9 cellular contexts compared by ENCODE assay signal in the genomic region with DNA sequence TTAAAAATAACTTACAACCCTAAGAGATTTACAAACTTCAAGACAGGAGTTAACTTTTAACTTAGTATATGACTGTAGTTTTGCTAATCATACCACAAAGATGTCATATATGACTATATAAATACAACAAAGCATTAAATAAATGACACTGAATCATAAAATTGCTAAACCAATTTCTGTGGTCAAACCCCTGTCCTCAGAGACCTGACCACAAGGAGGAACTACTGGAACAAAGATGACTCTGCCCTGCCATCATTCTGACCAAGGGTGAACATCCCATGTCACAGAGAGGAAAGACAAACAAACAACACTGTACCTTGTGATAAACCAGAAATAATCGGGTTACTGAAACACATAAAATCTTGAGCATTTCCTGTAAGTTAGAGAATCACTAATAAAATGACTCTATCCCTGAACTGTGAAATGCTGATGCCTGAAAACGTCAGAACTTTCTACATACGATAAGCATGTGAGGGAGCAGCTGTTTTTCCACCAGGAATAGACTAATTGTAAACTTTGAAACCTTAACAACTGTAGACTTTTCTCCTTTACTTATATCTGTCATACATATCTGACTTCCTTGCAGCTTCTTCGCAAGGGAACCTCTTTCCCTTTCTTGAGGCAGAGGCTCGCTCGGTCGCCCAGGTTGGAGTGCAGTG. TPM values are rescaled to one million over a fixed set of nuclear protein-coding genes. Genes with fewer than 3 reads are reported as not detected.
DNase-seq lines count a peak whose midpoint lies in the region; ATAC-seq, FAIRE-seq and TF ChIP-seq lines count a peak whose summit lies in the region.
"Had no signal": no experiment of that assay in that cellular context is flagged by ENCODE, and none has a peak within 500 bp of the region (broad histone marks: within the 10 kb centered on the region; RNA-seq: fewer than 3 reads in every experiment).

No MANE protein-coding gene starts in this region.

- peak overlapping the region; percentile 66 for H3K27ac Mint-ChIP-seq in activated CD8-positive, alpha-beta memory T cell treated with anti-CD3 and anti-CD28 coated beads, Interleukin-2, amount 10 ng/mL, durations not matched to agents 7 days and 5 days
- H3K27ac Mint-ChIP-seq in neural progenitor cell: no peak overlapping the region

- peak; percentile 44 for TF ChIP-seq CTCF in HepG2 (CRISPR knock-in tag; IDR thresholded peaks at IDR 0.05)
- TF ChIP-seq CTCF in neural progenitor cell (IDR thresholded peaks at IDR 0.05): no peak

- peaks cover 14% of the 10 kb centered on the region for H3K4me1 Mint-ChIP-seq in activated CD8-positive, alpha-beta memory T cell treated with anti-CD3 and anti-CD28 coated beads, Interleukin-2, amount 10 ng/mL, durations not matched to agents 7 days and 5 days
- H3K4me1 Mint-ChIP-seq in neural progenitor cell: no peaks in the 10 kb centered on the region

- no peaks in the 10 kb centered on the region for H3K79me2 ChIP-seq in HepG2 (ENCODE audit: insufficient read depth, low read length)
- no peaks in the 10 kb centered on the region for H3K79me2 ChIP-seq in neural progenitor cell (ENCODE audit: low read depth)

- no peaks in the 10 kb centered on the region for H3K27me3 Mint-ChIP-seq in activated CD8-positive, alpha-beta memory T cell treated with anti-CD3 and anti-CD28 coated beads, Interleukin-2, amount 10 ng/mL, durations not matched to agents 7 days and 5 days
- no peaks in the 10 kb centered on the region for H3K27me3 Mint-ChIP-seq in neural progenitor cell (ENCODE audit: insufficient read depth, low read depth)

- H3K36me3 ChIP-seq in HepG2 (replicated peaks in 1 of 2; ENCODE audit: control insufficient read depth in 1 of 2, insufficient read depth in 2 of 2, low read length in 2 of 2) (peaks cover 31 to 80% of the 10 kb centered on the region in 2 experiments), neural progenitor cell (peaks cover 4% of the 10 kb centered on the region)

- H3K36me3 Mint-ChIP-seq in activated CD8-positive, alpha-beta memory T cell treated with anti-CD3 and anti-CD28 coated beads, Interleukin-2, amount 10 ng/mL, durations not matched to agents 7 days and 5 days: peaks cover 37% of the 10 kb centered on the region
- peaks cover 19% of the 10 kb centered on the region for H3K36me3 Mint-ChIP-seq in neural progenitor cell

- in situ Hi-C loops in SK-MEL-5 (cut with HindIII; ENCODE audit: low pct_unique_long_range_greater_than_20kb, low sequenced_read_pairs) (no loop called here), HepG2 (cut with HindIII; ENCODE audit: extremely low pct_ligation_motif_present, low pct_unique_long_range_greater_than_20kb) (no loop called here)

- POLR2A ChIA-PET in HepG2 (lab: Yijun Ruan, JAX): no interaction called here

- H3K4me3 ChIP-seq in HepG2 (replicated peaks in 1 of 3; ENCODE audit: insufficient read depth in 1 of 3, low read depth in 2 of 3, low read length in 3 of 3) (no peak overlapping the region), neural progenitor cell (no peak overlapping the region)

- intact Hi-C loops in HepG2 (cut with micrococcal nuclease; ENCODE audit: unreplicated experiment): loop anchor here (1.0 kb wide), 1 partner anchor 174 kb away; no protein-coding TSS in a partner anchor

- peak; percentile 67 for DNase-seq in activated CD8-positive, alpha-beta memory T cell treated with anti-CD3 and anti-CD28 coated beads, Interleukin-2, amount 10 ng/mL, durations not matched to agents 7 days and 5 days
- DNase-seq in activated CD8-positive, alpha-beta memory T cell treated with anti-CD3 and anti-CD28 coated beads, Interleukin-2, amount 50 U/mL, for 48 hours: no peak
- DNase-seq in SK-MEL-5 (ENCODE audit: low read depth, low spot score) (peak; percentile 45), HepG2 (ENCODE audit: low spot score) (no peak), neural progenitor cell (ENCODE audit: low spot score) (no peak), NCI-H1048 (lab: John Stamatoyannopoulos, UW) (no peak), NCI-H146 (lab: John Stamatoyannopoulos, UW) (no peak)
- DNase-seq: DND-41 had no signal

- BruUV-seq in HepG2 (replicated peaks; lab: Mats Ljungman, UMichigan): no TSS peak

- no peak overlapping the region for H3K4me3 Mint-ChIP-seq in activated CD8-positive, alpha-beta memory T cell treated with anti-CD3 and anti-CD28 coated beads, Interleukin-2, amount 10 ng/mL, durations not matched to agents 7 days and 5 days
- no peak overlapping the region for H3K4me3 Mint-ChIP-seq in neural progenitor cell

- no peaks in the 10 kb centered on the region for H3K4me1 ChIP-seq in HepG2 (ENCODE audit: insufficient read depth, low read length)
- no peaks in the 10 kb centered on the region for H3K4me1 ChIP-seq in neural progenitor cell

- H3K4me2 ChIP-seq in HepG2 (ENCODE audit: low read depth, low read length) (no peak overlapping the region), neural progenitor cell (no peak overlapping the region)

- peaks cover 3% of the 10 kb centered on the region for H3F3A ChIP-seq in neural progenitor cell (ENCODE audit: low read depth)

- H3K9ac ChIP-seq in HepG2 (ENCODE audit: insufficient read depth, low read depth, low read length) (no peak overlapping the region), neural progenitor cell (no peak overlapping the region)

- H2AFZ ChIP-seq in HepG2 (ENCODE audit: low read length) (no peak overlapping the region), neural progenitor cell (replicated peaks) (no peak overlapping the region)

- CTCF ChIA-PET in activated CD8-positive, alpha-beta memory T cell treated with anti-CD3 and anti-CD28 coated beads, Interleukin-2, amount 10 ng/mL, durations not matched to agents 7 days and 5 days (lab: Charles Lee): no interaction called here
- CTCF ChIA-PET in HepG2 (lab: Yijun Ruan, JAX; ENCODE audit: low intra/inter-chr PET ratio, low total read pairs): no interaction called here

- H3K27ac ChIP-seq in HepG2 (ENCODE audit: extremely low read length, insufficient read depth, low read length): no peak overlapping the region
- H3K27ac ChIP-seq in neural progenitor cell: no peak overlapping the region

- TF ChIP-seq EP300 in HepG2 (IDR thresholded peaks at IDR 0.05; ENCODE audit: low read depth in 2 of 2, low read length in 2 of 2) (no peak), HepG2 (CRISPR knock-in tag; IDR thresholded peaks at IDR 0.05; ENCODE audit: borderline replicate concordance) (no peak)

- TF ChIP-seq POLR2A in HepG2 (IDR thresholded peaks at IDR 0.05; ENCODE audit: insufficient read depth in 1 of 2, low read depth in 2 of 2, low read length in 2 of 2): no peak

- H3K9me3 ChIP-seq in HepG2 (ENCODE audit: low read length): no peaks in the 10 kb centered on the region
- no peaks in the 10 kb centered on the region for H3K9me3 ChIP-seq in neural progenitor cell (ENCODE audit: low read depth)

- H4K20me1 ChIP-seq in HepG2 (ENCODE audit: insufficient read depth, low read length) (no peaks in the 10 kb centered on the region), neural progenitor cell (ENCODE audit: low read depth) (peaks cover 2% of the 10 kb centered on the region)

- peak; percentile 85 for ATAC-seq in activated CD8-positive, alpha-beta memory T cell treated with anti-CD3 and anti-CD28 coated beads, Interleukin-2, amount 10 ng/mL, durations not matched to agents 7 days and 5 days
- ATAC-seq in HG02870 (IDR thresholded peaks at IDR 0.05; ENCODE audit: unreplicated experiment) (peak; percentile 89), HepG2 (peak; percentile 73)

- 87% methylated on average over 7 of the region's 7 CpGs for WGBS in HepG2 (ENCODE audit: low lambda C conversion rate)

- no peaks in the 10 kb centered on the region for H3K27me3 ChIP-seq in HepG2 (ENCODE audit: control insufficient read depth in 1 of 2, insufficient read depth in 2 of 2, low read length in 2 of 2)
- no peaks in the 10 kb centered on the region for H3K27me3 ChIP-seq in neural progenitor cell

- TF ChIP-seq RAD21 in HepG2 (CRISPR knock-in tag; IDR thresholded peaks at IDR 0.05): no peak

- FAIRE-seq in HepG2 (lab: Jason Lieb, UNC): no peak

- H3K9me3 Mint-ChIP-seq in activated CD8-positive, alpha-beta memory T cell treated with anti-CD3 and anti-CD28 coated beads, Interleukin-2, amount 10 ng/mL, durations not matched to agents 7 days and 5 days (ENCODE audit: low read depth): no peaks in the 10 kb centered on the region
- H3K9me3 Mint-ChIP-seq in neural progenitor cell: no peaks in the 10 kb centered on the region

TF ChIP-seq in HepG2, 621 proteins besides CTCF, POLR2A, EP300 and RAD21 (continues in another document):
- TF ChIP-seq ZNF24 (IDR thresholded peaks at IDR 0.05) (no peak), ZBTB7B (CRISPR knock-in tag; IDR thresholded peaks at IDR 0.05) (no peak), FOXK1 (CRISPR knock-in tag; IDR thresholded peaks at IDR 0.05; ENCODE audit: borderline replicate concordance, low read depth) (no peak)

RNA-seq across cellular contexts. Expression of a gene that starts 47.9 kb away (rescaled TPM):
- 10 to 100 TPM; 59.0 to 74.6 TPM for total RNA-seq in activated CD8-positive, alpha-beta memory T cell treated with anti-CD3 and anti-CD28 coated beads, Interleukin-2, amount 10 ng/mL, durations not matched to agents 7 days and 5 days
- total RNA-seq in SK-MEL-5 (2014; rRNA removed; shearing (Covaris generic)): 15.4 and 34.1 TPM in 2 replicates
- 30.3 and 36.0 TPM in 2 replicates for polyA plus RNA-seq in SK-MEL-5 (2015; cell fraction: cytosol; rRNA removed)
- polyA plus RNA-seq in SK-MEL-5 (2015; cell fraction: nucleus; rRNA removed): 174 and 287 TPM in 2 replicates
- total RNA-seq in HepG2 (2016; rRNA removed; fragmentation: Illumina TruSeq; extraction: Trizol) (59.6 and 65.2 TPM in 2 replicates), neural progenitor cell (ENCODE audit: low replicate concordance) (38.4 and 64.0 TPM in 2 replicates)
- 39.7 and 43.0 TPM in 2 replicates for total RNA-seq in HepG2 (2016; cell fraction: cytosol; rRNA removed; fragmentation: Illumina TruSeq; extraction: Trizol; ENCODE audit: low read depth)
- total RNA-seq in HepG2 (2016; cell fraction: insoluble cytoplasmic fraction; rRNA removed; fragmentation: Illumina TruSeq; extraction: Trizol): 53.3 and 75.1 TPM in 2 replicates
- total RNA-seq in HepG2 (2016; cell fraction: membrane; rRNA removed; fragmentation: Illumina TruSeq; extraction: Trizol): 30.0 and 33.1 TPM in 2 replicates
- total RNA-seq in HepG2 (2016; cell fraction: nucleus; rRNA removed; fragmentation: Illumina TruSeq; extraction: Trizol): 99.3 and 116 TPM in 2 replicates
- polyA plus RNA-seq in HepG2 (2011; rRNA removed): 305 and 306 TPM in 2 replicates
- 138 and 145 TPM in 2 replicates for polyA plus RNA-seq in HepG2 (2011; cell fraction: cytosol; rRNA removed)
- polyA plus RNA-seq in HepG2 (2011; cell fraction: nucleus; rRNA removed): 679 and 865 TPM in 2 replicates
- polyA plus RNA-seq in HepG2 (2012): 137 and 153 TPM in 2 replicates
- polyA plus RNA-seq in HepG2 (2016; cell fraction: cytosol; fragmentation: Illumina TruSeq; extraction: Trizol; ENCODE audit: low read depth): 19.6 and 23.0 TPM in 2 replicates
- 81.5 and 84.5 TPM in 2 replicates for polyA plus RNA-seq in HepG2 (2016; cell fraction: insoluble cytoplasmic fraction; fragmentation: Illumina TruSeq; extraction: Trizol; ENCODE audit: low read depth)
- polyA plus RNA-seq in HepG2 (2016; cell fraction: membrane; fragmentation: Illumina TruSeq; extraction: Trizol; ENCODE audit: low read depth): 29.2 and 35.3 TPM in 2 replicates
- polyA plus RNA-seq in HepG2 (2016; cell fraction: nucleus; fragmentation: Illumina TruSeq; extraction: Trizol; ENCODE audit: insufficient read depth, low read depth): 510 and 518 TPM in 2 replicates
- polyA minus RNA-seq in HepG2 (2011; rRNA and poly(A)+ RNA removed; ENCODE audit: low replicate concordance): 88.4 and 308 TPM in 2 replicates
- 73.9 and 99.1 TPM in 2 replicates for polyA minus RNA-seq in HepG2 (2011; cell fraction: cytosol; rRNA and poly(A)+ RNA removed)
- polyA minus RNA-seq in HepG2 (2011; cell fraction: nucleus; rRNA and poly(A)+ RNA removed): 316 and 324 TPM in 2 replicates

Comparison
In these comparisons a context has a peak if more than half of its experiments do, and no peak if none do; other contexts are left out.
1. DNase-seq: peak in activated CD8-positive, alpha-beta memory T cell treated with anti-CD3 and anti-CD28 coated beads, Interleukin-2, amount 10 ng/mL, durations not matched to agents 7 days and 5 days (single experiment) and SK-MEL-5 (single experiment); none in activated CD8-positive, alpha-beta memory T cell treated with anti-CD3 and anti-CD28 coated beads, Interleukin-2, amount 50 U/mL, for 48 hours (single experiment), HepG2 (single experiment), neural progenitor cell (single experiment), NCI-H1048 (single experiment) and NCI-H146 (single experiment).
2. Peak in every context shown above with its lines, with median percentiles within 50 percentile points of each other: ATAC-seq.